ENCODE assay signal across 8 cellular contexts in genomic region chr4:74874785-74875367, GRCh38. TPM values are rescaled to one million over a fixed set of nuclear protein-coding genes. Genes with fewer than 3 reads are reported as not detected.
DNase-seq lines count a peak whose midpoint lies in the region; ATAC-seq and TF ChIP-seq lines count a peak whose summit lies in the region.

No MANE protein-coding gene starts in this region.

- H3K36me3 ChIP-seq in heart right ventricle (no peaks in the 10 kb centered on the region), prostate gland (no peaks in the 10 kb centered on the region)

- ATAC-seq in GM19023 (IDR thresholded peaks at IDR 0.05; ENCODE audit: unreplicated experiment), result peak; percentile 48
- ATAC-seq in HG03097 (IDR thresholded peaks at IDR 0.05; ENCODE audit: low FRiP score, unreplicated experiment), result peak; percentile 35
- ATAC-seq in activated T-helper 17 cell treated with anti-CD3 and anti-CD28 coated beads, Interleukin-2, amount 50 U/mL, for 72 hours (replicated peaks), result peak; percentile 47
- ATAC-seq in heart right ventricle, result peak; percentile 79 to 90 (median 84)
- no peak for ATAC-seq in HG03460 (IDR thresholded peaks at IDR 0.05; ENCODE audit: unreplicated experiment)

- H3K27ac Mint-ChIP-seq in activated T-helper 17 cell treated with anti-CD3 and anti-CD28 coated beads, Interleukin-2, amount 50 U/mL, for 72 hours, result no peak overlapping the region

- peaks cover 0 to 6% (median 0%) of the 10 kb centered on the region in 9 donors for H3K4me1 ChIP-seq in heart right ventricle
- H3K4me1 ChIP-seq in prostate gland (replicated peaks), result no peaks in the 10 kb centered on the region

- H3K27ac ChIP-seq in heart right ventricle (no peak overlapping the region), prostate gland (no peak overlapping the region)

- intact Hi-C loops in heart right ventricle (cut with DNase I), result loop anchor here in 9 of 10 donors (5.0 to 10.0 kb wide), 5 partner anchors 240 to 690 kb away; no protein-coding TSS in a partner anchor
- intact Hi-C loops in prostate gland (cut with DNase I), result loop anchor here (10.0 kb wide), 1 partner anchor 620 kb away; no protein-coding TSS in a partner anchor

- TF ChIP-seq POLR2A in prostate gland (IDR thresholded peaks at IDR 0.05), result no peak

- DNase-seq in DMS153 (lab: John Stamatoyannopoulos, UW) (peak; percentile 77), NCI-H226 (peak; percentile 43), heart right ventricle (peak in 1 of 2 donors; percentile 34), prostate gland (ENCODE audit: low spot score) (peak; percentile 61)

- peaks cover 22% of the 10 kb centered on the region for H3K27me3 Mint-ChIP-seq in activated T-helper 17 cell treated with anti-CD3 and anti-CD28 coated beads, Interleukin-2, amount 50 U/mL, for 72 hours

- H3K4me1 Mint-ChIP-seq in activated T-helper 17 cell treated with anti-CD3 and anti-CD28 coated beads, Interleukin-2, amount 50 U/mL, for 72 hours, result no peaks in the 10 kb centered on the region

- H3K4me3 ChIP-seq in heart right ventricle, result no peak overlapping the region
- no peak overlapping the region for H3K4me3 ChIP-seq in prostate gland

- H3K27me3 ChIP-seq in heart right ventricle (no peaks in the 10 kb centered on the region), prostate gland (replicated peaks; ENCODE audit: insufficient read depth) (no peaks in the 10 kb centered on the region)

- WGBS in heart right ventricle, 2 donors, result 28 to 39% methylated on average over 1 of the region's 1 CpG
- 28% methylated on average over 1 of the region's 1 CpG for WGBS in prostate gland

- no peaks in the 10 kb centered on the region for H3K36me3 Mint-ChIP-seq in activated T-helper 17 cell treated with anti-CD3 and anti-CD28 coated beads, Interleukin-2, amount 50 U/mL, for 72 hours (ENCODE audit: low read depth)

- no peaks in the 10 kb centered on the region for H3K9me3 Mint-ChIP-seq in activated T-helper 17 cell treated with anti-CD3 and anti-CD28 coated beads, Interleukin-2, amount 50 U/mL, for 72 hours

- TF ChIP-seq CTCF in heart right ventricle (IDR thresholded peaks at IDR 0.05) (peak; percentile 61 to 95 (median 88)), prostate gland (IDR thresholded peaks at IDR 0.05) (peak; percentile 61 to 88 (median 84))

- no peak overlapping the region for H3K4me3 Mint-ChIP-seq in activated T-helper 17 cell treated with anti-CD3 and anti-CD28 coated beads, Interleukin-2, amount 50 U/mL, for 72 hours

- H3K9me3 ChIP-seq in heart right ventricle, result no peaks in the 10 kb centered on the region
- H3K9me3 ChIP-seq in prostate gland, result no peaks in the 10 kb centered on the region

RNA-seq across cellular contexts. Expression of gene PARM1, which starts 58.0 kb away (rescaled TPM):
- under 1 TPM in 1 of 2 donors, not detected in 1; 0.11 TPM for total RNA-seq in activated T-helper 17 cell treated with anti-CD3 and anti-CD28 coated beads, Interleukin-2, amount 50 U/mL, for 72 hours
- total RNA-seq in heart right ventricle (100 to 1,000 TPM in 3 of 10 donors, 10 to 100 TPM in 7; 34.2 to 119 (median 80.9) TPM), prostate gland (100 to 1,000 TPM; 105 to 133 TPM)
- 10 to 100 TPM; 19.7 to 24.3 TPM for polyA plus RNA-seq in heart right ventricle

Comparison
In these comparisons a context has a peak if more than half of its experiments do, and no peak if none do; other contexts are left out.
1. RNA of gene PARM1, which starts 58.0 kb away (total RNA-seq): 105 to 133 TPM in prostate gland and 34.2 to 119 TPM in heart right ventricle; 0.11 TPM in activated T-helper 17 cell treated with anti-CD3 and anti-CD28 coated beads, Interleukin-2, amount 50 U/mL, for 72 hours; every median in the first group is over 10 times any median in the second.